Comparison of ENCODE assay signal across 26 cellular contexts in genomic region chr16:57213462-57213861, GRCh38.
"Had no signal": no experiment of that assay in that cellular context is flagged by ENCODE, and none has a peak within 500 bp of the region (broad histone marks: within the 10 kb centered on the region; RNA-seq: fewer than 3 reads in every experiment).

No MANE protein-coding gene starts in this region.

- H3K27me3 ChIP-seq: body of pancreas, esophagus muscularis mucosa, gastroesophageal sphincter, left lung, spleen, testis, transverse colon had no signal

- H3K9me3 ChIP-seq: body of pancreas, testis had no signal

- H3K27me3 Mint-ChIP-seq: activated CD8-positive, alpha-beta memory T cell treated with anti-CD3 and anti-CD28 coated beads, Interleukin-2, amount 10 ng/mL, durations not matched to agents 7 days and 5 days; effector memory CD8-positive, alpha-beta T cell had no signal

- ATAC-seq: activated CD8-positive, alpha-beta memory T cell treated with anti-CD3 and anti-CD28 coated beads, Interleukin-2, amount 10 ng/mL, durations not matched to agents 7 days and 5 days; activated CD8-positive, alpha-beta T cell treated with anti-CD3 and anti-CD28 coated beads, Interleukin-2, amount 10 ng/mL, durations not matched to agents 7 days and 5 days; activated naive CD4-positive, alpha-beta T cell treated with anti-CD3 and anti-CD28 coated beads, Interleukin-2, amount 50 U/mL, for 72 hours; activated T-cell treated with anti-CD3 and anti-CD28 coated beads, Interleukin-2, amount 50 U/mL, for 72 hours; body of pancreas; effector memory CD8-positive, alpha-beta T cell; gastroesophageal sphincter; left lung; lower lobe of right lung; right cardiac atrium had no signal

- H3K4me3 Mint-ChIP-seq: activated CD8-positive, alpha-beta memory T cell treated with anti-CD3 and anti-CD28 coated beads, Interleukin-2, amount 10 ng/mL, durations not matched to agents 7 days and 5 days; activated CD8-positive, alpha-beta T cell treated with anti-CD3 and anti-CD28 coated beads, Interleukin-2, amount 10 ng/mL, durations not matched to agents 7 days and 5 days; activated T-cell treated with anti-CD3 and anti-CD28 coated beads, Interleukin-2, amount 50 U/mL, for 72 hours; effector memory CD8-positive, alpha-beta T cell; nephron had no signal

- H3K4me3 ChIP-seq: body of pancreas, esophagus muscularis mucosa, gastroesophageal sphincter, left lung, lower lobe of right lung, spleen, testis, transverse colon had no signal

- H3K27ac Mint-ChIP-seq: activated CD8-positive, alpha-beta memory T cell treated with anti-CD3 and anti-CD28 coated beads, Interleukin-2, amount 10 ng/mL, durations not matched to agents 7 days and 5 days; activated CD8-positive, alpha-beta T cell treated with anti-CD3 and anti-CD28 coated beads, Interleukin-2, amount 10 ng/mL, durations not matched to agents 7 days and 5 days; activated T-cell treated with anti-CD3 and anti-CD28 coated beads, Interleukin-2, amount 50 U/mL, for 72 hours; nephron had no signal

- H3K27ac ChIP-seq: body of pancreas, esophagus muscularis mucosa, gastroesophageal sphincter, left lung, lower lobe of right lung, spleen, testis, transverse colon had no signal

- H3K4me1 ChIP-seq: body of pancreas, esophagus muscularis mucosa, gastroesophageal sphincter, left lung, lower lobe of right lung, spleen, testis, transverse colon had no signal

- DNase-seq: activated CD4-positive, alpha-beta T cell treated with anti-CD3 and anti-CD28 coated beads for 1 hour; activated CD8-positive, alpha-beta memory T cell treated with anti-CD3 and anti-CD28 coated beads, Interleukin-2, amount 10 ng/mL, durations not matched to agents 7 days and 5 days; activated CD8-positive, alpha-beta T cell treated with anti-CD3 and anti-CD28 coated beads, Interleukin-2, amount 10 ng/mL, durations not matched to agents 7 days and 5 days; activated naive CD4-positive, alpha-beta T cell; activated T-cell treated with anti-CD3 and anti-CD28 coated beads for 4 hours; activated T-cell treated with anti-CD3 and anti-CD28 coated beads, Interleukin-2, amount 50 U/mL, for 72 hours; aorta; body of pancreas; cortex of kidney; effector memory CD8-positive, alpha-beta T cell; head of caudate nucleus; hippocampal formation; left lung; lower lobe of right lung; mesendoderm; posterior cingulate gyrus; right cardiac atrium; spleen; stimulated activated naive CD4-positive, alpha-beta T cell treated with Interleukin-2 at 50 U/mL for 16 hours; T-helper 2 cell; testis; transverse colon had no signal

- H3K4me1 Mint-ChIP-seq: activated CD8-positive, alpha-beta memory T cell treated with anti-CD3 and anti-CD28 coated beads, Interleukin-2, amount 10 ng/mL, durations not matched to agents 7 days and 5 days; nephron had no signal
